ENCODE assay signal across 2 cellular contexts in genomic region chr4:185013715-185014114, GRCh38.
TF ChIP-seq lines count a peak whose summit lies in the region.

No MANE protein-coding gene starts in this region.

TF ChIP-seq in GM23338, 12 proteins besides CTCF, POLR2A, EP300 and RAD21:
- no peak for TF ChIP-seq STAT1 (IDR thresholded peaks at IDR 0.05; ENCODE audit: unreplicated experiment)
- no peak for TF ChIP-seq CREB1 (CRISPR knock-in tag; IDR thresholded peaks at IDR 0.05; ENCODE audit: low read depth)
- TF ChIP-seq REST (IDR thresholded peaks at IDR 0.05; ENCODE audit: unreplicated experiment), result no peak
- no peak for TF ChIP-seq ZNF331 (CRISPR knock-in tag; IDR thresholded peaks at IDR 0.05; ENCODE audit: low read depth)
- no peak for TF ChIP-seq ZNF462 (CRISPR knock-in tag; IDR thresholded peaks at IDR 0.05)
- TF ChIP-seq EZH2phosphoT487 (IDR thresholded peaks at IDR 0.05; ENCODE audit: unreplicated experiment), result no peak
- no peak for TF ChIP-seq ZNF114 (CRISPR knock-in tag; IDR thresholded peaks at IDR 0.05)
- no peak for TF ChIP-seq NANOG (IDR thresholded peaks at IDR 0.05; ENCODE audit: borderline replicate concordance)
- TF ChIP-seq ETS1 (IDR thresholded peaks at IDR 0.05), result no peak
- TF ChIP-seq EZH2 (IDR thresholded peaks at IDR 0.05; ENCODE audit: low read depth, unreplicated experiment), result no peak
- no peak for TF ChIP-seq POLR2AphosphoS5 (IDR thresholded peaks at IDR 0.05; ENCODE audit: low read depth)
- TF ChIP-seq JUNB (IDR thresholded peaks at IDR 0.05; ENCODE audit: unreplicated experiment), result no peak

TF ChIP-seq in GM12878, 131 proteins besides CTCF, POLR2A, EP300 and RAD21:
- TF ChIP-seq SMC3 (IDR thresholded peaks at IDR 0.05; ENCODE audit: borderline replicate concordance, low read length) (no peak), KDM1A (IDR thresholded peaks at IDR 0.05; ENCODE audit: borderline replicate concordance) (no peak), RELA (IDR thresholded peaks at IDR 0.05; ENCODE audit: borderline replicate concordance, partially characterized antibody) (no peak), ZBTB40 (IDR thresholded peaks at IDR 0.05; ENCODE audit: borderline replicate concordance) (no peak), ZBTB4 (CRISPR knock-in tag; IDR thresholded peaks at IDR 0.05) (no peak), ZNF24 (IDR thresholded peaks at IDR 0.05) (no peak), BMI1 (IDR thresholded peaks at IDR 0.05; ENCODE audit: borderline replicate concordance) (no peak), BCLAF1 (IDR thresholded peaks at IDR 0.05) (no peak), HSF1 (IDR thresholded peaks at IDR 0.05; ENCODE audit: low read depth, low read length) (no peak), YBX1 (IDR thresholded peaks at IDR 0.05) (no peak)
